In the genomic region with DNA sequence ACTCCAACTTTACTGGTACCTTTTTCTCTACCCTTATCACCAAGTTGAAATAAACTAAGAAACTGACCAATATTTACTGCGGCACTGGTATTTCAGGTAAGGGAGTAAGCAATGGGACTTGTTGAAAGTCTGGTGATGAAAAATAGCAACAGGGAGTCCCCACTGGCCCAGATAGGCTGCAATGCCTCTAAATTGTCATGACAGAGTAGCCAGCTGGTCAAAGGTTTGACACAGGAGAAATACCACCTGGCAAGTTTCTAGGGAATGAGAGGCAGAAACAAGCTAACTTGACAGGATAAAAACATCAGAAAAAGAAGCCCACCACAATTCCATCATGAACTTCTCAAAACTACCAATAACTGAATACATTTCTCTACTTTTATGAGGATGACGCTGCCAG, we compare ENCODE assay signal across 1 cellular context.
TF ChIP-seq lines count a peak whose summit lies in the region.

No MANE protein-coding gene starts in this region.

TF ChIP-seq in GM23338, 12 proteins besides CTCF, POLR2A, EP300 and RAD21 (continued from another document):
- TF ChIP-seq, protein P1, sequence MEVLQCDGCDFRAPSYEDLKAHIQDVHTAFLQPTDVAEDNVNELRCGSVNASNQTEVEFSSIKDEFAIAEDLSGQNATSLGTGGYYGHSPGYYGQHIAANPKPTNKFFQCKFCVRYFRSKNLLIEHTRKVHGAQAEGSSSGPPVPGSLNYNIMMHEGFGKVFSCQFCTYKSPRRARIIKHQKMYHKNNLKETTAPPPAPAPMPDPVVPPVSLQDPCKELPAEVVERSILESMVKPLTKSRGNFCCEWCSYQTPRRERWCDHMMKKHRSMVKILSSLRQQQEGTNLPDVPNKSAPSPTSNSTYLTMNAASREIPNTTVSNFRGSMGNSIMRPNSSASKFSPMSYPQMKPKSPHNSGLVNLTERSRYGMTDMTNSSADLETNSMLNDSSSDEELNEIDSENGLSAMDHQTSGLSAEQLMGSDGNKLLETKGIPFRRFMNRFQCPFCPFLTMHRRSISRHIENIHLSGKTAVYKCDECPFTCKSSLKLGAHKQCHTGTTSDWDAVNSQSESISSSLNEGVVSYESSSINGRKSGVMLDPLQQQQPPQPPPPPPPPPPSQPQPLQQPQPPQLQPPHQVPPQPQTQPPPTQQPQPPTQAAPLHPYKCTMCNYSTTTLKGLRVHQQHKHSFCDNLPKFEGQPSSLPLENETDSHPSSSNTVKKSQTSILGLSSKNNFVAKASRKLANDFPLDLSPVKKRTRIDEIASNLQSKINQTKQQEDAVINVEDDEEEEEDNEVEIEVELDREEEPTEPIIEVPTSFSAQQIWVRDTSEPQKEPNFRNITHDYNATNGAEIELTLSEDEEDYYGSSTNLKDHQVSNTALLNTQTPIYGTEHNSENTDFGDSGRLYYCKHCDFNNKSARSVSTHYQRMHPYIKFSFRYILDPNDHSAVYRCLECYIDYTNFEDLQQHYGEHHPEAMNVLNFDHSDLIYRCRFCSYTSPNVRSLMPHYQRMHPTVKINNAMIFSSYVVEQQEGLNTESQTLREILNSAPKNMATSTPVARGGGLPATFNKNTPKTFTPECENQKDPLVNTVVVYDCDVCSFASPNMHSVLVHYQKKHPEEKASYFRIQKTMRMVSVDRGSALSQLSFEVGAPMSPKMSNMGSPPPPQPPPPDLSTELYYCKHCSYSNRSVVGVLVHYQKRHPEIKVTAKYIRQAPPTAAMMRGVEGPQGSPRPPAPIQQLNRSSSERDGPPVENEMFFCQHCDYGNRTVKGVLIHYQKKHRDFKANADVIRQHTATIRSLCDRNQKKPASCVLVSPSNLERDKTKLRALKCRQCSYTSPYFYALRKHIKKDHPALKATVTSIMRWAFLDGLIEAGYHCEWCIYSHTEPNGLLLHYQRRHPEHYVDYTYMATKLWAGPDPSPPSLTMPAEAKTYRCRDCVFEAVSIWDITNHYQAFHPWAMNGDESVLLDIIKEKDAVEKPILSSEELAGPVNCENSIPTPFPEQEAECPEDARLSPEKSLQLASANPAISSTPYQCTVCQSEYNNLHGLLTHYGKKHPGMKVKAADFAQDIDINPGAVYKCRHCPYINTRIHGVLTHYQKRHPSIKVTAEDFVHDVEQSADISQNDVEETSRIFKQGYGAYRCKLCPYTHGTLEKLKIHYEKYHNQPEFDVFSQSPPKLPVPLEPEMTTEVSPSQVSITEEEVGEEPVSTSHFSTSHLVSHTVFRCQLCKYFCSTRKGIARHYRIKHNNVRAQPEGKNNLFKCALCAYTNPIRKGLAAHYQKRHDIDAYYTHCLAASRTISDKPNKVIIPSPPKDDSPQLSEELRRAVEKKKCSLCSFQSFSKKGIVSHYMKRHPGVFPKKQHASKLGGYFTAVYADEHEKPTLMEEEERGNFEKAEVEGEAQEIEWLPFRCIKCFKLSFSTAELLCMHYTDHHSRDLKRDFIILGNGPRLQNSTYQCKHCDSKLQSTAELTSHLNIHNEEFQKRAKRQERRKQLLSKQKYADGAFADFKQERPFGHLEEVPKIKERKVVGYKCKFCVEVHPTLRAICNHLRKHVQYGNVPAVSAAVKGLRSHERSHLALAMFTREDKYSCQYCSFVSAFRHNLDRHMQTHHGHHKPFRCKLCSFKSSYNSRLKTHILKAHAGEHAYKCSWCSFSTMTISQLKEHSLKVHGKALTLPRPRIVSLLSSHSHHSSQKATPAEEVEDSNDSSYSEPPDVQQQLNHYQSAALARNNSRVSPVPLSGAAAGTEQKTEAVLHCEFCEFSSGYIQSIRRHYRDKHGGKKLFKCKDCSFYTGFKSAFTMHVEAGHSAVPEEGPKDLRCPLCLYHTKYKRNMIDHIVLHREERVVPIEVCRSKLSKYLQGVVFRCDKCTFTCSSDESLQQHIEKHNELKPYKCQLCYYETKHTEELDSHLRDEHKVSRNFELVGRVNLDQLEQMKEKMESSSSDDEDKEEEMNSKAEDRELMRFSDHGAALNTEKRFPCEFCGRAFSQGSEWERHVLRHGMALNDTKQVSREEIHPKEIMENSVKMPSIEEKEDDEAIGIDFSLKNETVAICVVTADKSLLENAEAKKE (CRISPR knock-in tag; IDR thresholded peaks at IDR 0.05): no peak
- TF ChIP-seq JUNB (IDR thresholded peaks at IDR 0.05; ENCODE audit: unreplicated experiment): no peak
- TF ChIP-seq, protein P2, sequence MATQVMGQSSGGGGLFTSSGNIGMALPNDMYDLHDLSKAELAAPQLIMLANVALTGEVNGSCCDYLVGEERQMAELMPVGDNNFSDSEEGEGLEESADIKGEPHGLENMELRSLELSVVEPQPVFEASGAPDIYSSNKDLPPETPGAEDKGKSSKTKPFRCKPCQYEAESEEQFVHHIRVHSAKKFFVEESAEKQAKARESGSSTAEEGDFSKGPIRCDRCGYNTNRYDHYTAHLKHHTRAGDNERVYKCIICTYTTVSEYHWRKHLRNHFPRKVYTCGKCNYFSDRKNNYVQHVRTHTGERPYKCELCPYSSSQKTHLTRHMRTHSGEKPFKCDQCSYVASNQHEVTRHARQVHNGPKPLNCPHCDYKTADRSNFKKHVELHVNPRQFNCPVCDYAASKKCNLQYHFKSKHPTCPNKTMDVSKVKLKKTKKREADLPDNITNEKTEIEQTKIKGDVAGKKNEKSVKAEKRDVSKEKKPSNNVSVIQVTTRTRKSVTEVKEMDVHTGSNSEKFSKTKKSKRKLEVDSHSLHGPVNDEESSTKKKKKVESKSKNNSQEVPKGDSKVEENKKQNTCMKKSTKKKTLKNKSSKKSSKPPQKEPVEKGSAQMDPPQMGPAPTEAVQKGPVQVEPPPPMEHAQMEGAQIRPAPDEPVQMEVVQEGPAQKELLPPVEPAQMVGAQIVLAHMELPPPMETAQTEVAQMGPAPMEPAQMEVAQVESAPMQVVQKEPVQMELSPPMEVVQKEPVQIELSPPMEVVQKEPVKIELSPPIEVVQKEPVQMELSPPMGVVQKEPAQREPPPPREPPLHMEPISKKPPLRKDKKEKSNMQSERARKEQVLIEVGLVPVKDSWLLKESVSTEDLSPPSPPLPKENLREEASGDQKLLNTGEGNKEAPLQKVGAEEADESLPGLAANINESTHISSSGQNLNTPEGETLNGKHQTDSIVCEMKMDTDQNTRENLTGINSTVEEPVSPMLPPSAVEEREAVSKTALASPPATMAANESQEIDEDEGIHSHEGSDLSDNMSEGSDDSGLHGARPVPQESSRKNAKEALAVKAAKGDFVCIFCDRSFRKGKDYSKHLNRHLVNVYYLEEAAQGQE (IDR thresholded peaks at IDR 0.05; ENCODE audit: unreplicated experiment): no peak
- TF ChIP-seq ZNF114 (CRISPR knock-in tag; IDR thresholded peaks at IDR 0.05): no peak
- TF ChIP-seq EZH2phosphoT487 (IDR thresholded peaks at IDR 0.05; ENCODE audit: unreplicated experiment): no peak
